ENCODE assay signal across 1 cellular context in the genomic region with DNA sequence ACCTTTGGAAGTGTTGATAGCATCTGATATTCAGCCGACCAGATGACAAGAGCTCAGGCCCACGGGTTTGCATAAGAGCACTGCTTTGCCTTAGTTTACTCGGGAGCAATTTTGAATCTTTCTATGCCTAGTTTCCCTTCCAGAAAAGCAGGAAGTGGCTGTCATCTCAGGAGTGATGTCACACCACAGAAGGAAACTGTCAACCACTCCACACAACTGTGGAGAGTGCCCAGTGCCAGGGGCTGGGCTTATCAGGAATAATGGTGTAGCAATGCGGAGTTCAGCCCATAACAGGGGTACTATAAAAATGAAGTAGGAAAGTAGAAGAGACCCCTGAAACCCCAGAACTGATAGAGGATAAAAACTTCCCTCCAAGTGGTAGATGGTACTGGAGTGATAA.
TF ChIP-seq lines count a peak whose summit lies in the region.

No MANE protein-coding gene starts in this region.

TF ChIP-seq in WTC11, 78 proteins besides CTCF, POLR2A, EP300 and RAD21 (continued from another document):
- TF ChIP-seq, protein P1, sequence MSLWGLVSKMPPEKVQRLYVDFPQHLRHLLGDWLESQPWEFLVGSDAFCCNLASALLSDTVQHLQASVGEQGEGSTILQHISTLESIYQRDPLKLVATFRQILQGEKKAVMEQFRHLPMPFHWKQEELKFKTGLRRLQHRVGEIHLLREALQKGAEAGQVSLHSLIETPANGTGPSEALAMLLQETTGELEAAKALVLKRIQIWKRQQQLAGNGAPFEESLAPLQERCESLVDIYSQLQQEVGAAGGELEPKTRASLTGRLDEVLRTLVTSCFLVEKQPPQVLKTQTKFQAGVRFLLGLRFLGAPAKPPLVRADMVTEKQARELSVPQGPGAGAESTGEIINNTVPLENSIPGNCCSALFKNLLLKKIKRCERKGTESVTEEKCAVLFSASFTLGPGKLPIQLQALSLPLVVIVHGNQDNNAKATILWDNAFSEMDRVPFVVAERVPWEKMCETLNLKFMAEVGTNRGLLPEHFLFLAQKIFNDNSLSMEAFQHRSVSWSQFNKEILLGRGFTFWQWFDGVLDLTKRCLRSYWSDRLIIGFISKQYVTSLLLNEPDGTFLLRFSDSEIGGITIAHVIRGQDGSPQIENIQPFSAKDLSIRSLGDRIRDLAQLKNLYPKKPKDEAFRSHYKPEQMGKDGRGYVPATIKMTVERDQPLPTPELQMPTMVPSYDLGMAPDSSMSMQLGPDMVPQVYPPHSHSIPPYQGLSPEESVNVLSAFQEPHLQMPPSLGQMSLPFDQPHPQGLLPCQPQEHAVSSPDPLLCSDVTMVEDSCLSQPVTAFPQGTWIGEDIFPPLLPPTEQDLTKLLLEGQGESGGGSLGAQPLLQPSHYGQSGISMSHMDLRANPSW (CRISPR knock-in tag; conservative IDR thresholded peaks at IDR 0.05; ENCODE audit: low read depth) = no peak
- TF ChIP-seq NR3C1 (CRISPR knock-in tag; conservative IDR thresholded peaks at IDR 0.05; ENCODE audit: low read depth) (no peak), ELF4 (CRISPR knock-in tag; IDR thresholded peaks at IDR 0.05; ENCODE audit: low read depth) (no peak), RELA (CRISPR knock-in tag; IDR thresholded peaks at IDR 0.05; ENCODE audit: borderline replicate concordance) (no peak), NR1H2 (CRISPR knock-in tag; IDR thresholded peaks at IDR 0.05) (no peak), JAZF1 (CRISPR knock-in tag; IDR thresholded peaks at IDR 0.05) (no peak), ZNF416 (CRISPR knock-in tag; IDR thresholded peaks at IDR 0.05) (no peak), USF2 (CRISPR knock-in tag; IDR thresholded peaks at IDR 0.05) (no peak)
